ENCODE assay signal across 28 cellular contexts in the genomic region with DNA sequence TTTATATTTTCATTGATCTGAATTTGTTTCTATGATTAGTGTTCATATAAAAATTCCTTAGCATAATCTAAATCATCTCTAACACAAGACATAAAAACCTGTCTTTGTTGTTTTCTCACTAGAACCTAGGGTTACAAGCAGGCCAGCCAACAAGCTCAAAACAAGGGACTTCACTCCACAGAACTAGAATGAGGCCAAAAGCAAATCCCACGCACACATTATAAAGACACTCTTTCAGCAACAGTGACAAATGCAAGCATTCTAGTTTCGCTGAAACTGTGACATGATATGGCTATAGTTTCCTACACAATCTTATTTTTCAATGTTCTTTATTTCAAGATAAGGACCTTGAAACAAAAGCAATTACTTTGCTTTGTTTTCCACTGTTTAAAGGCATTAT.
"Had no signal": no experiment of that assay in that cellular context is flagged by ENCODE, and none has a peak within 500 bp of the region (broad histone marks: within the 10 kb centered on the region; RNA-seq: fewer than 3 reads in every experiment).

No MANE protein-coding gene starts in this region.

- FAIRE-seq: endothelial cell of umbilical vein, islet of Langerhans had no signal

- H3K36me3 Mint-ChIP-seq: mesothelial cell of epicardium; naive thymus-derived CD4-positive, alpha-beta T cell; stimulated activated memory B cell treated with anti-CD40 and anti-IgM and Interleukin-4, amounts not matched to agents 10 μg/mL and 1 μg/mL and 100 μg/mL, for 72 hours had no signal

- H3K36me3 ChIP-seq: colonic mucosa, esophagus muscularis mucosa, gastroesophageal sphincter, heart right ventricle, left lung, spleen, thoracic aorta, transverse colon, upper lobe of right lung, uterus had no signal

- H3K9me3 ChIP-seq: colonic mucosa, esophagus muscularis mucosa, gastroesophageal sphincter, heart right ventricle, left lung, spleen, thoracic aorta, transverse colon, upper lobe of right lung, uterus had no signal

- H3K27ac ChIP-seq: colonic mucosa, esophagus muscularis mucosa, foreskin keratinocyte, gastroesophageal sphincter, heart right ventricle, left lung, skin epidermis, spleen, thoracic aorta, transverse colon, upper lobe of right lung, uterus had no signal

- H3K4me3 ChIP-seq: colonic mucosa, esophagus muscularis mucosa, gastroesophageal sphincter, heart right ventricle, left lung, skin epidermis, spleen, thoracic aorta, transverse colon, upper lobe of right lung, uterus had no signal

- H3K4me1 Mint-ChIP-seq: naive thymus-derived CD4-positive, alpha-beta T cell; stimulated activated memory B cell treated with anti-CD40 and anti-IgM and Interleukin-4, amounts not matched to agents 10 μg/mL and 1 μg/mL and 100 μg/mL, for 72 hours had no signal

- H3K27me3 ChIP-seq: colonic mucosa, esophagus muscularis mucosa, foreskin keratinocyte, gastroesophageal sphincter, spleen, transverse colon, uterus had no signal

- H3K4me3 Mint-ChIP-seq: dendritic cell treated with granulocyte-macrophage colony-stimulating factor and Interleukin-4, amounts not matched to agents 40 ng/mL and 50 ng/mL, for 4 days; mesothelial cell of epicardium; naive thymus-derived CD4-positive, alpha-beta T cell; nephron; stimulated activated memory B cell treated with anti-CD40 and anti-IgM and Interleukin-4, amounts not matched to agents 10 μg/mL and 1 μg/mL and 100 μg/mL, for 72 hours had no signal

- H3K9me3 Mint-ChIP-seq: dendritic cell treated with granulocyte-macrophage colony-stimulating factor and Interleukin-4, amounts not matched to agents 40 ng/mL and 50 ng/mL, for 4 days; mesothelial cell of epicardium; nephron; stimulated activated memory B cell treated with anti-CD40 and anti-IgM and Interleukin-4, amounts not matched to agents 10 μg/mL and 1 μg/mL and 100 μg/mL, for 72 hours had no signal

- H3K27ac Mint-ChIP-seq: dendritic cell treated with granulocyte-macrophage colony-stimulating factor and Interleukin-4, amounts not matched to agents 40 ng/mL and 50 ng/mL, for 4 days; mesothelial cell of epicardium; naive thymus-derived CD4-positive, alpha-beta T cell; nephron; stimulated activated memory B cell treated with anti-CD40 and anti-IgM and Interleukin-4, amounts not matched to agents 10 μg/mL and 1 μg/mL and 100 μg/mL, for 72 hours had no signal

- DNase-seq: colonic mucosa; effector CD8-positive, alpha-beta T cell; foreskin keratinocyte; glutamatergic neuron; heart right ventricle; hippocampal formation; left cardiac atrium; left lung; mesenchymal stem cell; naive thymus-derived CD4-positive, alpha-beta T cell; nucleus accumbens; spleen; stimulated activated CD4-positive, alpha-beta T cell treated with anti-CD3 and anti-CD28 coated beads, Interleukin-4, amount 100 ng/mL, for 4 hours; stimulated activated naive CD8-positive, alpha-beta T cell treated with anti-CD3 and anti-CD28 coated beads, Interleukin-15, Interleukin-2, amounts not matched to agents 100 U/mL and 50 U/mL, for 24 hours; substantia nigra; transverse colon; upper lobe of right lung; uterus had no signal

- H3K4me1 ChIP-seq: colonic mucosa, esophagus muscularis mucosa, foreskin keratinocyte, gastroesophageal sphincter, heart right ventricle, left lung, spleen, transverse colon, upper lobe of right lung, uterus had no signal

- H3K27me3 Mint-ChIP-seq: naive thymus-derived CD4-positive, alpha-beta T cell; stimulated activated memory B cell treated with anti-CD40 and anti-IgM and Interleukin-4, amounts not matched to agents 10 μg/mL and 1 μg/mL and 100 μg/mL, for 72 hours had no signal

- ATAC-seq: foreskin keratinocyte; gastroesophageal sphincter; heart right ventricle; left cardiac atrium; left lung; naive thymus-derived CD4-positive, alpha-beta T cell; stimulated activated memory B cell treated with anti-CD40 and anti-IgM and Interleukin-4, amounts not matched to agents 10 μg/mL and 1 μg/mL and 100 μg/mL, for 72 hours; stimulated activated naive CD8-positive, alpha-beta T cell treated with anti-CD3 and anti-CD28 coated beads, Interleukin-15, Interleukin-2, amounts not matched to agents 100 U/mL and 50 U/mL, for 24 hours; upper lobe of right lung had no signal
